In genomic region chr12:124295431-124296058, GRCh38 we compare ENCODE assay signal across 11 cellular contexts. TPM values are rescaled to one million over a fixed set of nuclear protein-coding genes. Genes with fewer than 3 reads are reported as not detected.
A peak's percentile ranks its signal among the peaks of the same experiment; 100 is the strongest.
DNase-seq lines count a peak whose midpoint lies in the region; ATAC-seq and TF ChIP-seq lines count a peak whose summit lies in the region.
"Had no signal": no experiment of that assay in that cellular context is flagged by ENCODE, and none has a peak within 500 bp of the region (broad histone marks: within the 10 kb centered on the region; RNA-seq: fewer than 3 reads in every experiment).

No MANE protein-coding gene starts in this region.

- H3K4me3 ChIP-seq in HCT116 (replicated peaks in 1 of 2; ENCODE audit: low read depth in 1 of 2, low read length in 2 of 2) (no peak overlapping the region), astrocyte of the spinal cord (ENCODE audit: low read depth, low read length) (peak overlapping the region; percentile 50), kidney epithelial cell (ENCODE audit: low read depth, low read length) (peak overlapping the region; percentile 19), skin epidermis (peak overlapping the region; percentile 10 to 43 (median 31))

- TF ChIP-seq CTCF in HCT116 (IDR thresholded peaks at IDR 0.05 in 2 of 3, conservative IDR thresholded peaks at IDR 0.05 in 1 of 3; ENCODE audit: borderline replicate concordance in 1 of 3, insufficient read depth in 1 of 3, low read depth in 2 of 3, low read length in 2 of 3) (no peak), astrocyte of the spinal cord (IDR thresholded peaks at IDR 0.05; ENCODE audit: low read depth, low read length) (no peak), kidney epithelial cell (IDR thresholded peaks at IDR 0.05; ENCODE audit: insufficient read depth, low read length, poor library complexity, severe bottlenecking) (no peak)

- H3K27me3 ChIP-seq in HCT116 (ENCODE audit: insufficient read depth, low read length) (no peaks in the 10 kb centered on the region), kidney epithelial cell (ENCODE audit: control insufficient read depth, insufficient read depth, low read length) (peaks cover 40% of the 10 kb centered on the region)

- in situ Hi-C loops in astrocyte of the spinal cord (cut with HindIII; ENCODE audit: low sequenced_read_pairs), result no loop called here

- no peak for TF ChIP-seq RAD21 in HCT116 (IDR thresholded peaks at IDR 0.05; ENCODE audit: low read depth)

- RAD21 ChIA-PET in HCT116 (lab: Charles Lee; ENCODE audit: low non-redundant PET in 1 of 2, low total read pairs in 2 of 2, uncharacterized antibody in 2 of 2, unreplicated experiment in 2 of 2), result no interaction called here

- no peak for TF ChIP-seq POLR2A in HCT116 (IDR thresholded peaks at IDR 0.05; ENCODE audit: borderline replicate concordance, extremely low read depth, insufficient read depth, insufficient read length)

- no TSS peak for BruUV-seq in HCT116 (replicated peaks; lab: Mats Ljungman, UMichigan)

- no peak for DNase-seq in HCT116 (ENCODE audit: low read depth, low spot score)
- no peak for DNase-seq in astrocyte of the spinal cord (ENCODE audit: low read depth, low spot score)
- DNase-seq in kidney epithelial cell (ENCODE audit: low read depth), result no peak
- DNase-seq: activated naive CD4-positive, alpha-beta T cell treated with anti-CD3 and anti-CD28 coated beads for 36 hours; T-helper 9 cell had no signal

- H4K20me1 ChIP-seq in HCT116 (ENCODE audit: insufficient read depth), result no peaks in the 10 kb centered on the region

- H3K27ac ChIP-seq in HCT116 (ENCODE audit: low read depth, low read length) (no peak overlapping the region), skin epidermis (peak overlapping the region in 4 of 21 experiments; percentile 22 to 71 (median 30))
- H3K27ac ChIP-seq: HL-60 had no signal

- H3K36me3 ChIP-seq in HCT116 (ENCODE audit: control insufficient read depth in 1 of 2, insufficient read depth in 2 of 2, low read length in 2 of 2), result no peaks in the 10 kb centered on the region
- H3K36me3 ChIP-seq in kidney epithelial cell (ENCODE audit: control insufficient read depth, insufficient read depth, low read length), result no peaks in the 10 kb centered on the region

- no peak overlapping the region for H3K9ac ChIP-seq in HCT116 (ENCODE audit: low read length)

- POLR2A ChIA-PET in HCT116 (lab: Charles Lee), result no interaction called here

- no peaks in the 10 kb centered on the region for H3K4me1 ChIP-seq in HCT116 (ENCODE audit: control insufficient read depth in 1 of 2, insufficient read depth in 2 of 2, low read length in 2 of 2)

- H3K4me2 ChIP-seq in HCT116 (ENCODE audit: low read length), result no peak overlapping the region

- H3K9me2 ChIP-seq in HCT116 (ENCODE audit: insufficient read depth), result no peaks in the 10 kb centered on the region

- intact Hi-C loops in HCT116 (cut with micrococcal nuclease), result no loop called here

- CTCF ChIA-PET in HCT116 (lab: Charles Lee), result no interaction called here

- no peaks in the 10 kb centered on the region for H3K79me2 ChIP-seq in HCT116 (ENCODE audit: insufficient read depth, low read length)

- no peak overlapping the region for H2AFZ ChIP-seq in HCT116 (ENCODE audit: low read depth, low read length, poor library complexity, severe bottlenecking)

- ATAC-seq in HCT116 (0 out of 2 replicates have a peak, but pooled peaks have one; percentile 12), HG03442 (IDR thresholded peaks at IDR 0.05; ENCODE audit: unreplicated experiment) (no peak), HG02870 (IDR thresholded peaks at IDR 0.05; ENCODE audit: unreplicated experiment) (no peak), HG03520 (IDR thresholded peaks at IDR 0.05; ENCODE audit: unreplicated experiment) (no peak), GM21447 (IDR thresholded peaks at IDR 0.05; ENCODE audit: unreplicated experiment) (no peak)

- H3K9me3 ChIP-seq in HCT116 (ENCODE audit: control insufficient read depth in 1 of 2, insufficient read depth in 1 of 2, low read depth in 1 of 2, low read length in 2 of 2), result no peaks in the 10 kb centered on the region

TF ChIP-seq in HCT116, 20 proteins besides CTCF, POLR2A, EP300 and RAD21:
- TF ChIP-seq ZNF274 (IDR thresholded peaks at IDR 0.05; ENCODE audit: low read depth, low read length) (no peak), ZBTB33 (IDR thresholded peaks at IDR 0.05; ENCODE audit: extremely low read depth, insufficient replicate concordance, low read length) (no peak), EZH2phosphoT487 (IDR thresholded peaks at IDR 0.05; ENCODE audit: borderline replicate concordance) (no peak), SRF (IDR thresholded peaks at IDR 0.05; ENCODE audit: low read depth) (no peak), MAX (IDR thresholded peaks at IDR 0.05) (no peak), ATF3 (IDR thresholded peaks at IDR 0.05) (no peak), REST (IDR thresholded peaks at IDR 0.05; ENCODE audit: low read depth) (no peak), POLR2AphosphoS5 (IDR thresholded peaks at IDR 0.05; ENCODE audit: low read depth, low read length) (no peak), CBX3 (IDR thresholded peaks at IDR 0.05; ENCODE audit: low read depth) (no peak), SP1 (IDR thresholded peaks at IDR 0.05; ENCODE audit: low read depth) (no peak)

RNA-seq across cellular contexts. Expression of gene RFLNA, which starts 0.7 kb away (rescaled TPM):
- total RNA-seq in HCT116 (2021; ENCODE audit: unreplicated experiment) (not detected), kidney epithelial cell (0.48 and 0.54 TPM in 2 replicates)
- 0.17 and 0.37 TPM in 2 replicates for polyA plus RNA-seq in HCT116 (2012)
- total RNA-seq: activated naive CD4-positive, alpha-beta T cell treated with anti-CD3 and anti-CD28 coated beads for 36 hours had no signal

Comparison
In these comparisons a context has a peak if more than half of its experiments do, and no peak if none do; other contexts are left out.
1. H3K4me3 ChIP-seq: peak in astrocyte of the spinal cord (single experiment), kidney epithelial cell (single experiment) and skin epidermis (7 of 7); none in HCT116 (0 of 2).